Comparison of ENCODE assay signal across 1 cellular context in the genomic region with DNA sequence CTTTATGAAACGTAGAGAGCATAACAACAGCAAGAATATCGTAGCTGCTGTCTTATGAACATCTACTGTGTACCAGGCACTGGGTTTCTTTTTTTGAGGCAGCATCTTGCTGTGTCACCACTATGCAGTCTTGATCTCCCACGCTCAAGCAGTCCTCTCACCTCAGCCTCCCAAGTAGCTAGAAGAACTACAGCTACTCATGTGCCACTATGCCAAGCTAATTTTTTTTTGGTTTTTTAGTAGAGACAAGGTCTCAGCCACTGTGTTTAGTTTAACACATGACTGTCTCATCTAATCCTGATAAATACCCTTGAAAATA.
TF ChIP-seq lines count a peak whose summit lies in the region.

No MANE protein-coding gene starts in this region.

TF ChIP-seq in SK-N-SH, 30 proteins besides CTCF, POLR2A, EP300 and RAD21 (continued from another document):
- TF ChIP-seq SMC3 (IDR thresholded peaks at IDR 0.05; ENCODE audit: low read depth, low read length), result no peak
- TF ChIP-seq, protein P1, sequence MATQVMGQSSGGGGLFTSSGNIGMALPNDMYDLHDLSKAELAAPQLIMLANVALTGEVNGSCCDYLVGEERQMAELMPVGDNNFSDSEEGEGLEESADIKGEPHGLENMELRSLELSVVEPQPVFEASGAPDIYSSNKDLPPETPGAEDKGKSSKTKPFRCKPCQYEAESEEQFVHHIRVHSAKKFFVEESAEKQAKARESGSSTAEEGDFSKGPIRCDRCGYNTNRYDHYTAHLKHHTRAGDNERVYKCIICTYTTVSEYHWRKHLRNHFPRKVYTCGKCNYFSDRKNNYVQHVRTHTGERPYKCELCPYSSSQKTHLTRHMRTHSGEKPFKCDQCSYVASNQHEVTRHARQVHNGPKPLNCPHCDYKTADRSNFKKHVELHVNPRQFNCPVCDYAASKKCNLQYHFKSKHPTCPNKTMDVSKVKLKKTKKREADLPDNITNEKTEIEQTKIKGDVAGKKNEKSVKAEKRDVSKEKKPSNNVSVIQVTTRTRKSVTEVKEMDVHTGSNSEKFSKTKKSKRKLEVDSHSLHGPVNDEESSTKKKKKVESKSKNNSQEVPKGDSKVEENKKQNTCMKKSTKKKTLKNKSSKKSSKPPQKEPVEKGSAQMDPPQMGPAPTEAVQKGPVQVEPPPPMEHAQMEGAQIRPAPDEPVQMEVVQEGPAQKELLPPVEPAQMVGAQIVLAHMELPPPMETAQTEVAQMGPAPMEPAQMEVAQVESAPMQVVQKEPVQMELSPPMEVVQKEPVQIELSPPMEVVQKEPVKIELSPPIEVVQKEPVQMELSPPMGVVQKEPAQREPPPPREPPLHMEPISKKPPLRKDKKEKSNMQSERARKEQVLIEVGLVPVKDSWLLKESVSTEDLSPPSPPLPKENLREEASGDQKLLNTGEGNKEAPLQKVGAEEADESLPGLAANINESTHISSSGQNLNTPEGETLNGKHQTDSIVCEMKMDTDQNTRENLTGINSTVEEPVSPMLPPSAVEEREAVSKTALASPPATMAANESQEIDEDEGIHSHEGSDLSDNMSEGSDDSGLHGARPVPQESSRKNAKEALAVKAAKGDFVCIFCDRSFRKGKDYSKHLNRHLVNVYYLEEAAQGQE (IDR thresholded peaks at IDR 0.05; ENCODE audit: low read depth, low read length), result no peak
- TF ChIP-seq TAF1 (IDR thresholded peaks at IDR 0.05; ENCODE audit: borderline replicate concordance, low read depth, low read length), result no peak
- TF ChIP-seq, protein P2, sequence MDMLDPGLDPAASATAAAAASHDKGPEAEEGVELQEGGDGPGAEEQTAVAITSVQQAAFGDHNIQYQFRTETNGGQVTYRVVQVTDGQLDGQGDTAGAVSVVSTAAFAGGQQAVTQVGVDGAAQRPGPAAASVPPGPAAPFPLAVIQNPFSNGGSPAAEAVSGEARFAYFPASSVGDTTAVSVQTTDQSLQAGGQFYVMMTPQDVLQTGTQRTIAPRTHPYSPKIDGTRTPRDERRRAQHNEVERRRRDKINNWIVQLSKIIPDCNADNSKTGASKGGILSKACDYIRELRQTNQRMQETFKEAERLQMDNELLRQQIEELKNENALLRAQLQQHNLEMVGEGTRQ (IDR thresholded peaks at IDR 0.05; ENCODE audit: borderline replicate concordance, low read depth, low read length), result no peak
- no peak for TF ChIP-seq NRF1 (IDR thresholded peaks at IDR 0.05; ENCODE audit: low read depth, low read length)
- TF ChIP-seq, protein P3, sequence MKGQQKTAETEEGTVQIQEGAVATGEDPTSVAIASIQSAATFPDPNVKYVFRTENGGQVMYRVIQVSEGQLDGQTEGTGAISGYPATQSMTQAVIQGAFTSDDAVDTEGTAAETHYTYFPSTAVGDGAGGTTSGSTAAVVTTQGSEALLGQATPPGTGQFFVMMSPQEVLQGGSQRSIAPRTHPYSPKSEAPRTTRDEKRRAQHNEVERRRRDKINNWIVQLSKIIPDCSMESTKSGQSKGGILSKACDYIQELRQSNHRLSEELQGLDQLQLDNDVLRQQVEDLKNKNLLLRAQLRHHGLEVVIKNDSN (IDR thresholded peaks at IDR 0.05; ENCODE audit: borderline replicate concordance, low read depth), result no peak
- TF ChIP-seq, protein P4, sequence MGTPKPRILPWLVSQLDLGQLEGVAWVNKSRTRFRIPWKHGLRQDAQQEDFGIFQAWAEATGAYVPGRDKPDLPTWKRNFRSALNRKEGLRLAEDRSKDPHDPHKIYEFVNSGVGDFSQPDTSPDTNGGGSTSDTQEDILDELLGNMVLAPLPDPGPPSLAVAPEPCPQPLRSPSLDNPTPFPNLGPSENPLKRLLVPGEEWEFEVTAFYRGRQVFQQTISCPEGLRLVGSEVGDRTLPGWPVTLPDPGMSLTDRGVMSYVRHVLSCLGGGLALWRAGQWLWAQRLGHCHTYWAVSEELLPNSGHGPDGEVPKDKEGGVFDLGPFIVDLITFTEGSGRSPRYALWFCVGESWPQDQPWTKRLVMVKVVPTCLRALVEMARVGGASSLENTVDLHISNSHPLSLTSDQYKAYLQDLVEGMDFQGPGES (IDR thresholded peaks at IDR 0.05; ENCODE audit: low read depth, low read length), result no peak
- no peak for TF ChIP-seq JUND (IDR thresholded peaks at IDR 0.05)
- TF ChIP-seq YY1 (IDR thresholded peaks at IDR 0.05; ENCODE audit: low read depth), result no peak
- TF ChIP-seq RFX5 (IDR thresholded peaks at IDR 0.05; ENCODE audit: low read length), result no peak
- TF ChIP-seq GATA2 (CRISPR knock-in tag; IDR thresholded peaks at IDR 0.05), result no peak
- TF ChIP-seq, protein P5, sequence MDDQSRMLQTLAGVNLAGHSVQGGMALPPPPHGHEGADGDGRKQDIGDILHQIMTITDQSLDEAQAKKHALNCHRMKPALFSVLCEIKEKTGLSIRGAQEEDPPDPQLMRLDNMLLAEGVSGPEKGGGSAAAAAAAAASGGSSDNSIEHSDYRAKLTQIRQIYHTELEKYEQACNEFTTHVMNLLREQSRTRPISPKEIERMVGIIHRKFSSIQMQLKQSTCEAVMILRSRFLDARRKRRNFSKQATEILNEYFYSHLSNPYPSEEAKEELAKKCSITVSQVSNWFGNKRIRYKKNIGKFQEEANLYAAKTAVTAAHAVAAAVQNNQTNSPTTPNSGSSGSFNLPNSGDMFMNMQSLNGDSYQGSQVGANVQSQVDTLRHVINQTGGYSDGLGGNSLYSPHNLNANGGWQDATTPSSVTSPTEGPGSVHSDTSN (IDR thresholded peaks at IDR 0.05), result no peak
- TF ChIP-seq RCOR1 (IDR thresholded peaks at IDR 0.05; ENCODE audit: low read length), result no peak
- TF ChIP-seq CHD2 (IDR thresholded peaks at IDR 0.05; ENCODE audit: low read length, partially characterized antibody), result no peak
- no peak for TF ChIP-seq FOXJ3 (CRISPR knock-in tag; IDR thresholded peaks at IDR 0.05)
- no peak for TF ChIP-seq GABPA (IDR thresholded peaks at IDR 0.05; ENCODE audit: low read depth)
